ENCODE assay signal across 24 cellular contexts in the genomic region with DNA sequence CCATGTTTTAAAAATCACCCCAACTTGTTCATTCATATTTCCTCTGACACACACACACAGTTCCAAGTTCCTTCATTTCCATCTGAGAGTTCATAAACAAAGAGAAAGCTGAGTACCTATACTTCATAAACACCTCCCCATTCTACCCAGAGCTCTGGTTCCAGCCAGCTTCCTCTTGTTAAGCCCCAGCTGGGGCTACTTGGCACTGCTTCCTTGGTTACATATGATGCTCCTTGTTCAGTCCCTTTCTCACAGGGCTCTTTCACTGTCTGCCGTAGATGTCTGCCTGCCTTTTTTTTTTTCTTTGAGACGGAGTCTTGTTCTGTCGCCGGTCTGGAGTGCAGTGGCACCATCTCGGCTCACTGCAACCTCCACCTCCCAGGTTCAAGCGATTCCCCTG.
DNase-seq lines count a peak whose midpoint lies in the region; ATAC-seq, FAIRE-seq and TF ChIP-seq lines count a peak whose summit lies in the region.
"Had no signal": no experiment of that assay in that cellular context is flagged by ENCODE, and none has a peak within 500 bp of the region (broad histone marks: within the 10 kb centered on the region; RNA-seq: fewer than 3 reads in every experiment).

No MANE protein-coding gene starts in this region.

- 43 to 67% methylated on average over 6 of the region's 6 CpGs for WGBS in tibial nerve, 2 donors

- H3K4me3 ChIP-seq in astrocyte (ENCODE audit: insufficient read depth, low read depth, low read length) (no peak overlapping the region), tibial nerve (no peak overlapping the region)
- H3K4me3 ChIP-seq: breast epithelium, K562, psoas muscle, SJCRH30, smooth muscle cell, thyroid gland had no signal

- intact Hi-C loops in CD14-positive monocyte (cut with micrococcal nuclease) = no loop called here

- H3K4me1 ChIP-seq in astrocyte (ENCODE audit: insufficient read depth, low read length) (no peaks in the 10 kb centered on the region), tibial nerve (no peaks in the 10 kb centered on the region)
- H3K4me1 ChIP-seq: breast epithelium, psoas muscle, thyroid gland had no signal

- H3K9me3 Mint-ChIP-seq in astrocyte (ENCODE audit: unreplicated experiment) (peaks cover 4% of the 10 kb centered on the region), CD14-positive monocyte (peaks cover 2 to 5% (median 3%) of the 10 kb centered on the region in 7 donors)
- H3K9me3 Mint-ChIP-seq: activated naive CD4-positive, alpha-beta T cell treated with anti-CD3 and anti-CD28 coated beads, Interleukin-2, amount 50 U/mL, for 72 hours; immature natural killer cell; nephron had no signal

- H3K9me3 ChIP-seq in astrocyte (ENCODE audit: insufficient read depth, low read depth, low read length) (no peaks in the 10 kb centered on the region), tibial nerve (no peaks in the 10 kb centered on the region)
- H3K9me3 ChIP-seq: breast epithelium, psoas muscle, SJCRH30, thyroid gland had no signal

- peak overlapping the region; percentile 28 for H3K27ac Mint-ChIP-seq in astrocyte (ENCODE audit: unreplicated experiment)
- H3K27ac Mint-ChIP-seq in CD14-positive monocyte = no peak overlapping the region
- H3K27ac Mint-ChIP-seq: activated CD4-positive, alpha-beta T cell treated with anti-CD3 and anti-CD28 coated beads for 36 hours; immature natural killer cell; nephron had no signal

- H3K27me3 Mint-ChIP-seq in astrocyte (ENCODE audit: low read depth, unreplicated experiment) = peaks cover 17% of the 10 kb centered on the region
- H3K27me3 Mint-ChIP-seq in CD14-positive monocyte (ENCODE audit: low read depth in 3 of 3) = peaks cover 0 to 7% (median 7%) of the 10 kb centered on the region in 3 donors

- no peak overlapping the region for H3K9ac ChIP-seq in astrocyte (ENCODE audit: low read length)

- H3K4me1 Mint-ChIP-seq in astrocyte (ENCODE audit: low read depth, unreplicated experiment) = peaks cover 14% of the 10 kb centered on the region
- no peaks in the 10 kb centered on the region for H3K4me1 Mint-ChIP-seq in CD14-positive monocyte
- H3K4me1 Mint-ChIP-seq: activated CD4-positive, alpha-beta T cell treated with anti-CD3 and anti-CD28 coated beads for 36 hours; immature natural killer cell; nephron had no signal

- no peak for ATAC-seq in GM21576 (IDR thresholded peaks at IDR 0.05; ENCODE audit: unreplicated experiment)
- ATAC-seq: activated CD4-positive, alpha-beta T cell treated with anti-CD3 and anti-CD28 coated beads for 36 hours; activated naive CD4-positive, alpha-beta T cell treated with anti-CD3 and anti-CD28 coated beads, Interleukin-2, amount 50 U/mL, for 72 hours; esophagus mucosa; K562; psoas muscle had no signal

- DNase-seq in COLO668 (lab: John Stamatoyannopoulos, UW; ENCODE audit: unreplicated experiment) (peak; percentile 58), Daoy (ENCODE audit: low read depth) (peak; percentile 25), NCI-H2107 (lab: John Stamatoyannopoulos, UW) (peak; percentile 45), astrocyte (ENCODE audit: low read depth) (no peak), CD14-positive monocyte (ENCODE audit: low spot score) (no peak), inferior parietal cortex (ENCODE audit: extremely low spot score) (no peak), tibial nerve (ENCODE audit: low spot score in 2 of 2) (no peak)
- DNase-seq: activated CD4-positive, alpha-beta T cell treated with anti-CD3 and anti-CD28 coated beads for 36 hours; dorsolateral prefrontal cortex; immature natural killer cell; mammary epithelial cell; NCI-H1436 treated with DMSO at 0.1 percent for 48 hours; psoas muscle; T-helper 9 cell; thyroid gland had no signal

- no peaks in the 10 kb centered on the region for H3K27me3 ChIP-seq in astrocyte (ENCODE audit: insufficient read depth, low read length)
- H3K27me3 ChIP-seq in tibial nerve = no peaks in the 10 kb centered on the region
- H3K27me3 ChIP-seq: breast epithelium, SJCRH30, thyroid gland had no signal

- H3K36me3 ChIP-seq in astrocyte (ENCODE audit: insufficient read depth, low read length) (no peaks in the 10 kb centered on the region), tibial nerve (no peaks in the 10 kb centered on the region)
- H3K36me3 ChIP-seq: breast epithelium, SJCRH30, thyroid gland had no signal

- no peak for TF ChIP-seq POLR2A in tibial nerve (IDR thresholded peaks at IDR 0.05)

- TF ChIP-seq CTCF in astrocyte (IDR thresholded peaks at IDR 0.05; ENCODE audit: insufficient read depth, low read depth, low read length) = no peak
- TF ChIP-seq CTCF in CD14-positive monocyte (IDR thresholded peaks at IDR 0.05) = no peak
- no peak for TF ChIP-seq CTCF in tibial nerve (IDR thresholded peaks at IDR 0.05)

- H3K27ac ChIP-seq in astrocyte (ENCODE audit: low read depth, low read length) (no peak overlapping the region), tibial nerve (no peak overlapping the region)
- H3K27ac ChIP-seq: breast epithelium, dorsolateral prefrontal cortex, HL-60, psoas muscle, SJCRH30, thyroid gland had no signal

- H3K36me3 Mint-ChIP-seq in astrocyte (ENCODE audit: low read depth, unreplicated experiment) (no peaks in the 10 kb centered on the region), CD14-positive monocyte (no peaks in the 10 kb centered on the region)
- H3K36me3 Mint-ChIP-seq: activated naive CD4-positive, alpha-beta T cell treated with anti-CD3 and anti-CD28 coated beads, Interleukin-2, amount 50 U/mL, for 72 hours; immature natural killer cell had no signal

- H3K4me3 Mint-ChIP-seq in astrocyte (ENCODE audit: unreplicated experiment) (no peak overlapping the region), CD14-positive monocyte (no peak overlapping the region)
- H3K4me3 Mint-ChIP-seq: activated CD4-positive, alpha-beta T cell treated with anti-CD3 and anti-CD28 coated beads for 36 hours; immature natural killer cell; nephron had no signal

- H3K79me2 ChIP-seq in astrocyte (ENCODE audit: insufficient read depth, low read length) = no peaks in the 10 kb centered on the region

- H4K20me1 ChIP-seq in astrocyte (ENCODE audit: insufficient read depth, low read length) = no peaks in the 10 kb centered on the region

- no peak for FAIRE-seq in astrocyte (lab: Jason Lieb, UNC)
- FAIRE-seq: K562 had no signal

- no peak overlapping the region for H2AFZ ChIP-seq in astrocyte (ENCODE audit: low read depth, low read length)

- H3K4me2 ChIP-seq in astrocyte (ENCODE audit: low read length) = no peak overlapping the region
- H3K4me2 ChIP-seq: smooth muscle cell had no signal

- TF ChIP-seq EP300 in tibial nerve (IDR thresholded peaks at IDR 0.05) = no peak

Comparison
In these comparisons a context has a peak if more than half of its experiments do, and no peak if none do; other contexts are left out.
1. DNase-seq: peak in COLO668 (single experiment), Daoy (single experiment) and NCI-H2107 (single experiment); none in astrocyte (single experiment), CD14-positive monocyte (single experiment), inferior parietal cortex (single experiment) and tibial nerve (0 of 2).